In genomic region chr10:131751827-131752775, GRCh38 we compare ENCODE assay signal across 18 cellular contexts.
DNase-seq lines count a peak whose midpoint lies in the region; TF ChIP-seq lines count a peak whose summit lies in the region.
"Had no signal": no experiment of that assay in that cellular context is flagged by ENCODE, and none has a peak within 500 bp of the region (broad histone marks: within the 10 kb centered on the region; RNA-seq: fewer than 3 reads in every experiment).

No MANE protein-coding gene starts in this region.

- CTCF ChIA-PET in GM10248 (lab: Yijun Ruan, JAX): interaction anchor here (1.0 kb wide), 1 partner anchor 134 kb away, joined by 3 read pairs; no protein-coding TSS in a partner anchor

- H3K36me3 Mint-ChIP-seq in type B pancreatic cell: no peaks in the 10 kb centered on the region

- peaks cover 22% of the 10 kb centered on the region; the same call in 1 of the 2 replicates for H3K4me1 ChIP-seq in HUES48 (ENCODE audit: control insufficient read depth, insufficient read depth, low read length)
- H3K4me1 ChIP-seq in ectodermal cell (ENCODE audit: control insufficient read depth, insufficient read depth, low read length): peaks cover 50% of the 10 kb centered on the region
- H3K4me1 ChIP-seq in mesendoderm (ENCODE audit: control insufficient read depth, low read depth, low read length): peaks cover 16% of the 10 kb centered on the region

- H3K9me3 ChIP-seq in HUES48 (ENCODE audit: control insufficient read depth, insufficient read depth, low read length) (no peaks in the 10 kb centered on the region), ectodermal cell (ENCODE audit: control insufficient read depth, low read length) (no peaks in the 10 kb centered on the region)

- H3K27me3 Mint-ChIP-seq in type B pancreatic cell: peaks cover 4% of the 10 kb centered on the region

- POLR2A ChIA-PET in GM10248 (lab: Yijun Ruan, JAX): no interaction called here

- WGBS in ectodermal cell, 2 experiments: 73 to 74% methylated on average over 24 of the region's 24 CpGs
- no CpG with 5 or more reads among the region's 24 CpGs for WGBS in mesendoderm (ENCODE audit: extremely low coverage, insufficient coverage, low lambda C conversion rate)

- peak overlapping the region; percentile 80 for H3K56ac ChIP-seq in mesendoderm (ENCODE audit: low read length)

- H3K18ac ChIP-seq in mesendoderm (ENCODE audit: low read length): peak overlapping the region; percentile 25

- no peak overlapping the region for H3K23ac ChIP-seq in mesendoderm (ENCODE audit: low read length)

- H3K79me2 ChIP-seq in mesendoderm (ENCODE audit: control insufficient read depth, insufficient read depth, low read length): no peaks in the 10 kb centered on the region

- no peaks in the 10 kb centered on the region for H3K79me1 ChIP-seq in mesendoderm (ENCODE audit: low read length)

- DNase-seq in mesendoderm (peak; percentile 73), type B pancreatic cell (ENCODE audit: extremely low spot score, unreplicated experiment) (no peak), GM13976 (ENCODE audit: low spot score) (no peak), NCI-H748 (lab: John Stamatoyannopoulos, UW; ENCODE audit: unreplicated experiment) (no peak), GM10248 (ENCODE audit: extremely low spot score) (no peak)
- DNase-seq in stimulated activated CD4-positive, alpha-beta T cell treated with anti-CD3 and anti-CD28 coated beads, Interleukin-2, amount 100 ng/mL, for 48 hours: no peak
- DNase-seq: DMS53, MV-4-11, NCI-H1436 treated with DMSO at 0.1 percent for 48 hours, NCI-H2081 treated with DMSO at 0.1 percent for 48 hours, NCI-H226, NCI-H526, PC-3 had no signal

- H2AK5ac ChIP-seq in mesendoderm (ENCODE audit: low read length): no peak overlapping the region

- H3K4me1 Mint-ChIP-seq in type B pancreatic cell (ENCODE audit: unreplicated experiment): peaks cover 27% of the 10 kb centered on the region

- no peak overlapping the region for H3K4me2 ChIP-seq in mesendoderm (ENCODE audit: low read length)

- H2BK5ac ChIP-seq in mesendoderm (ENCODE audit: low read length): no peak overlapping the region

- peak overlapping the region; percentile 59 for H3K4me3 Mint-ChIP-seq in type B pancreatic cell

- H4K5ac ChIP-seq in mesendoderm (ENCODE audit: low read length): no peak overlapping the region

- in situ Hi-C loops in GM13976 (cut with MboI; ENCODE audit: low sequenced_read_pairs, unreplicated experiment): no loop called here

- H2BK15ac ChIP-seq in mesendoderm (replicated peaks; ENCODE audit: low read depth): no peak overlapping the region

- H3K27ac ChIP-seq in HUES48 (ENCODE audit: low read depth, low read length) (peak overlapping the region; percentile 73), ectodermal cell (ENCODE audit: insufficient read depth, low read depth, low read length, poor library complexity, severe bottlenecking) (peak overlapping the region; percentile 20), mesendoderm (ENCODE audit: low read depth, low read length) (peak overlapping the region; percentile 47)
- H3K27ac ChIP-seq: C4-2B, SK-N-MC had no signal

- no peak overlapping the region for H4K8ac ChIP-seq in mesendoderm (ENCODE audit: low read depth, low read length)

- H3K4ac ChIP-seq in mesendoderm (ENCODE audit: low read depth, low read length): no peak overlapping the region

- H3K27ac Mint-ChIP-seq in type B pancreatic cell: peak overlapping the region; percentile 84

- H3K36me3 ChIP-seq in HUES48 (ENCODE audit: control insufficient read depth, insufficient read depth, low read length) (no peaks in the 10 kb centered on the region), ectodermal cell (ENCODE audit: control insufficient read depth, insufficient read depth, low read length) (no peaks in the 10 kb centered on the region), mesendoderm (ENCODE audit: control insufficient read depth, insufficient read depth, low read length) (no peaks in the 10 kb centered on the region)

- TF ChIP-seq CTCF in type B pancreatic cell (conservative IDR thresholded peaks at IDR 0.05) (no peak), GM13976 (IDR thresholded peaks at IDR 0.05; ENCODE audit: borderline replicate concordance, control extremely low read depth, extremely low read depth, insufficient read depth, missing control alignments) (no peak), GM10248 (IDR thresholded peaks at IDR 0.05; ENCODE audit: control extremely low read depth, extremely low read depth, low read depth, missing control alignments) (no peak)

- no peaks in the 10 kb centered on the region; the same call in 1 of the 2 replicates for H3K27me3 ChIP-seq in HUES48 (ENCODE audit: control insufficient read depth, insufficient read depth, low read length)
- H3K27me3 ChIP-seq in ectodermal cell (ENCODE audit: control insufficient read depth, insufficient read depth, low read length, poor library complexity, severe bottlenecking): no peaks in the 10 kb centered on the region
- no peaks in the 10 kb centered on the region for H3K27me3 ChIP-seq in mesendoderm (ENCODE audit: insufficient read depth, low read length, poor library complexity)

- H3K4me3 ChIP-seq in HUES48 (ENCODE audit: low read depth, low read length): no peak overlapping the region
- no peak overlapping the region for H3K4me3 ChIP-seq in ectodermal cell (ENCODE audit: insufficient read depth, low read depth, low read length)
- no peak overlapping the region for H3K4me3 ChIP-seq in mesendoderm (ENCODE audit: low read length)
- H3K4me3 ChIP-seq: GM12878, SK-N-MC had no signal

- H3K9ac ChIP-seq in HUES48 (ENCODE audit: low read depth, low read length) (no peak overlapping the region), mesendoderm (ENCODE audit: low read length) (no peak overlapping the region)

- no peak overlapping the region for H2BK120ac ChIP-seq in mesendoderm (ENCODE audit: low read depth, low read length)

- no peaks in the 10 kb centered on the region for H3K9me3 Mint-ChIP-seq in type B pancreatic cell

Comparison
In these comparisons a context has a peak if more than half of its experiments do, and no peak if none do; other contexts are left out.
1. H3K27ac ChIP-seq: peak in every context shown above with its lines; median percentile 73 in HUES48; 47 in mesendoderm; 20 in ectodermal cell.